Comparison of ENCODE assay signal across 24 cellular contexts in the genomic region with DNA sequence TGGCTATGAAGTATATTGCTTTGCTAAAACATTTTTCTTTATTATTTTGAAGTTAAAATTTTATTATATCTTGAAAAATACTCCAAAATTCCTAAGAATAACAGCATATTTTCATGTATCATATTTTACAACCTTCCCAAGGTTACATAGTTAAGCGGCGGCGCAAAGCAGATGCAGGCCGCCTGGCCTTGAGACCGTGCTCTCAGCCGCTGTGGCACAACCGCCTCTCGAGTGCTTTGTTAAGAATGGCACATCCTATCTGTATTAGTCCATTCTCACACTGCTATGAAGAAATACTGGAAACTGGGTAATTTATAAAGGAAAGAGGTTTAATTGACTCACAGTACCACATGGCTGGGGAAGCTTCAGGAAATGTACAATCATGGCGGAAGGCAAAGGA.
A peak's percentile ranks its signal among the peaks of the same experiment; 100 is the strongest.
DNase-seq lines count a peak whose midpoint lies in the region; ATAC-seq and TF ChIP-seq lines count a peak whose summit lies in the region.
"Had no signal": no experiment of that assay in that cellular context is flagged by ENCODE, and none has a peak within 500 bp of the region (broad histone marks: within the 10 kb centered on the region; RNA-seq: fewer than 3 reads in every experiment).

No MANE protein-coding gene starts in this region.

- H2BK120ac ChIP-seq in IMR-90 (ENCODE audit: low read depth, low read length), result no peak overlapping the region

- H3K56ac ChIP-seq in IMR-90 (ENCODE audit: extremely low read depth, insufficient read depth, low read length), result no peak overlapping the region

- no peaks in the 10 kb centered on the region for H3K27me3 ChIP-seq in IMR-90 (ENCODE audit: control insufficient read depth, insufficient read depth, low read length)
- H3K27me3 ChIP-seq in testis, result no peaks in the 10 kb centered on the region
- no peaks in the 10 kb centered on the region for H3K27me3 ChIP-seq in endodermal cell (ENCODE audit: control insufficient read depth, insufficient read depth, low read length, poor library complexity, severe bottlenecking)
- no peaks in the 10 kb centered on the region for H3K27me3 ChIP-seq in breast epithelium
- no peaks in the 10 kb centered on the region for H3K27me3 ChIP-seq in vagina
- H3K27me3 ChIP-seq: BE2C; BLaER1 treated with 17β-estradiol and CSF1 and Interleukin-3, amounts not matched to agents 10 nM and 100 nM had no signal

- no peak overlapping the region for H3K4me2 ChIP-seq in IMR-90 (ENCODE audit: low read depth, low read length)
- H3K4me2 ChIP-seq: A549; BLaER1 treated with 17β-estradiol and CSF1 and Interleukin-3, amounts not matched to agents 10 nM and 100 nM; GM23338 had no signal

- H3K27ac ChIP-seq in IMR-90 (ENCODE audit: insufficient read depth, low read length) (no peak overlapping the region), coronary artery (peak overlapping the region; percentile 7 to 77), testis (peak overlapping the region; percentile 50), endodermal cell (ENCODE audit: low read depth, low read length) (no peak overlapping the region), breast epithelium (no peak overlapping the region), vagina (no peak overlapping the region)
- H3K27ac ChIP-seq: BLaER1 treated with 17β-estradiol and CSF1 and Interleukin-3, amounts not matched to agents 10 nM and 100 nM had no signal

- no peak overlapping the region for H3K23ac ChIP-seq in IMR-90 (ENCODE audit: low read depth, low read length)

- TF ChIP-seq RAD21 in IMR-90 (IDR thresholded peaks at IDR 0.05; ENCODE audit: low read length), result no peak

- no peak overlapping the region for H3K27ac Mint-ChIP-seq in endodermal cell
- H3K27ac Mint-ChIP-seq: CD14-positive monocyte; CD4-positive, alpha-beta T cell; GM23338; HFFc6 had no signal

- H2BK15ac ChIP-seq in IMR-90 (ENCODE audit: low read depth, low read length), result no peak overlapping the region

- H3K36me3 Mint-ChIP-seq in endodermal cell (ENCODE audit: low read depth), result peaks cover 25% of the 10 kb centered on the region
- H3K36me3 Mint-ChIP-seq: CD14-positive monocyte; CD8-positive, alpha-beta memory T cell had no signal

- TF ChIP-seq CTCF in IMR-90 (conservative IDR thresholded peaks at IDR 0.05; ENCODE audit: low read depth, low read length) (no peak), coronary artery (IDR thresholded peaks at IDR 0.05) (no peak), testis (IDR thresholded peaks at IDR 0.05) (no peak), endodermal cell (conservative IDR thresholded peaks at IDR 0.05) (no peak), breast epithelium (IDR thresholded peaks at IDR 0.05) (no peak), vagina (IDR thresholded peaks at IDR 0.05) (no peak)

- H3K79me1 ChIP-seq in IMR-90 (ENCODE audit: low read depth in 1 of 2, low read length in 2 of 2), result no peaks in the 10 kb centered on the region

- H3K4me1 ChIP-seq in IMR-90 (ENCODE audit: control insufficient read depth, insufficient read depth, low read length), result no peaks in the 10 kb centered on the region; the same call in 1 of the 2 replicates
- no peaks in the 10 kb centered on the region for H3K4me1 ChIP-seq in testis
- H3K4me1 ChIP-seq in endodermal cell (ENCODE audit: control insufficient read depth, insufficient read depth, low read length), result no peaks in the 10 kb centered on the region
- no peaks in the 10 kb centered on the region for H3K4me1 ChIP-seq in breast epithelium
- peaks cover 12% of the 10 kb centered on the region for H3K4me1 ChIP-seq in vagina
- H3K4me1 ChIP-seq: BE2C, HAP-1 had no signal

- dilution Hi-C loops in IMR-90 (cut with HindIII; ENCODE audit: low sequenced_read_pairs, unreplicated experiment), result no loop called here

- H3K4me3 Mint-ChIP-seq in endodermal cell, result no peak overlapping the region
- H3K4me3 Mint-ChIP-seq: CD14-positive monocyte; CD4-positive, alpha-beta T cell; CD8-positive, alpha-beta memory T cell; GM23338; HFFc6 had no signal

- H3K27me3 Mint-ChIP-seq in endodermal cell (ENCODE audit: insufficient read depth), result no peaks in the 10 kb centered on the region
- H3K27me3 Mint-ChIP-seq: CD4-positive, alpha-beta T cell had no signal

- H3K36me3 ChIP-seq in IMR-90 (ENCODE audit: control insufficient read depth, insufficient read depth, low read length), result no peaks in the 10 kb centered on the region
- H3K36me3 ChIP-seq in testis (ENCODE audit: low read depth, missing control alignments), result no peaks in the 10 kb centered on the region
- H3K36me3 ChIP-seq in endodermal cell (ENCODE audit: control insufficient read depth, insufficient read depth, low read length), result no peaks in the 10 kb centered on the region
- no peaks in the 10 kb centered on the region for H3K36me3 ChIP-seq in breast epithelium
- H3K36me3 ChIP-seq in vagina, result no peaks in the 10 kb centered on the region
- H3K36me3 ChIP-seq: BE2C; BLaER1 treated with 17β-estradiol and CSF1 and Interleukin-3, amounts not matched to agents 10 nM and 100 nM had no signal

- BruUV-seq in IMR-90 (replicated peaks; lab: Mats Ljungman, UMichigan), result no TSS peak

- H4K91ac ChIP-seq in IMR-90 (ENCODE audit: insufficient read depth, low read depth, low read length), result no peak overlapping the region

- H3K18ac ChIP-seq in IMR-90 (ENCODE audit: low read depth, low read length), result no peak overlapping the region

- 0 out of 2 replicates have a peak overlapping the region, but pooled peaks have one; percentile 38 for H2AK5ac ChIP-seq in IMR-90 (ENCODE audit: low read depth, low read length)

- H3K4me3 ChIP-seq in IMR-90 (ENCODE audit: insufficient read depth, low read depth, low read length) (no peak overlapping the region), coronary artery (no peak overlapping the region), testis (no peak overlapping the region), endodermal cell (ENCODE audit: low read length) (no peak overlapping the region), breast epithelium (no peak overlapping the region), vagina (no peak overlapping the region)
- H3K4me3 ChIP-seq: A549; BLaER1 treated with 17β-estradiol and CSF1 and Interleukin-3, amounts not matched to agents 10 nM and 100 nM; GM12878; GM23338; HAP-1 had no signal

- H3K4me1 Mint-ChIP-seq in endodermal cell, result peaks cover 9% of the 10 kb centered on the region
- H3K4me1 Mint-ChIP-seq: CD8-positive, alpha-beta memory T cell had no signal

- in situ Hi-C loops in IMR-90 (cut with MboI; ENCODE audit: low sequenced_read_pairs), result no loop called here

- H3K9me3 ChIP-seq in IMR-90 (ENCODE audit: control insufficient read depth, insufficient read depth, low read length), result no peaks in the 10 kb centered on the region
- no peaks in the 10 kb centered on the region for H3K9me3 ChIP-seq in testis
- no peaks in the 10 kb centered on the region for H3K9me3 ChIP-seq in endodermal cell (ENCODE audit: control insufficient read depth, low read length)
- H3K9me3 ChIP-seq in breast epithelium, result no peaks in the 10 kb centered on the region
- H3K9me3 ChIP-seq in vagina, result no peaks in the 10 kb centered on the region
- H3K9me3 ChIP-seq: A549, BE2C, HAP-1 had no signal

- peaks cover 2% of the 10 kb centered on the region for H3K9me3 Mint-ChIP-seq in endodermal cell
- H3K9me3 Mint-ChIP-seq: CD4-positive, alpha-beta T cell; GM23338; HFFc6 had no signal

- DNase-seq in IMR-90, result no peak
- DNase-seq in coronary artery (ENCODE audit: low spot score), result no peak
- peak; percentile 35 for DNase-seq in testis
- DNase-seq in endodermal cell, result no peak
- no peak for DNase-seq in breast epithelium (ENCODE audit: low spot score in 2 of 2)
- no peak for DNase-seq in vagina (ENCODE audit: extremely low spot score in 2 of 2)
- no peak for DNase-seq in cerebellar nuclear complex (lab: John Stamatoyannopoulos, UW)
- DNase-seq: 8988T; ACHN; AML-193; BE2C; CD4-positive, alpha-beta T cell; CD8-positive, alpha-beta memory T cell; DMS 273 treated with DMSO at 0.1 percent for 48 hours; DMS79; EL; GDM1; HFFc6 had no signal

- H4K5ac ChIP-seq in IMR-90 (ENCODE audit: low read depth, low read length), result no peak overlapping the region

- no peaks in the 10 kb centered on the region for H4K20me1 ChIP-seq in IMR-90 (ENCODE audit: insufficient read depth, low read length)
- H4K20me1 ChIP-seq: BLaER1 treated with 17β-estradiol and CSF1 and Interleukin-3, amounts not matched to agents 10 nM and 100 nM had no signal

- no peak overlapping the region for H2BK20ac ChIP-seq in IMR-90 (ENCODE audit: low read depth, low read length)

- no peaks in the 10 kb centered on the region for H3K9me1 ChIP-seq in IMR-90 (ENCODE audit: insufficient read depth, low read length)

- H3K9ac ChIP-seq in IMR-90 (ENCODE audit: low read depth, low read length) (no peak overlapping the region), endodermal cell (ENCODE audit: extremely low read depth, low read length, poor library complexity, severe bottlenecking) (no peak overlapping the region)
- H3K9ac ChIP-seq: BLaER1 treated with 17β-estradiol and CSF1 and Interleukin-3, amounts not matched to agents 10 nM and 100 nM had no signal

- no peak overlapping the region for H4K8ac ChIP-seq in IMR-90 (ENCODE audit: low read depth in 2 of 2, low read length in 2 of 2)

- no peak overlapping the region for H2AK9ac ChIP-seq in IMR-90 (replicated peaks; ENCODE audit: low read depth, low read length, poor library complexity)

- CTCF ChIA-PET in IMR-90 (lab: Yijun Ruan, JAX), result no interaction called here

- intact Hi-C loops in IMR-90 (cut with micrococcal nuclease), result no loop called here
- intact Hi-C loops in testis (cut with DNase I; ENCODE audit: low total_unique reads), result no loop called here
- intact Hi-C loops in breast epithelium (cut with DNase I; ENCODE audit: low total_unique reads), result no loop called here
- intact Hi-C loops in vagina (cut with DNase I), result no loop called here

- H3K14ac ChIP-seq in IMR-90 (replicated peaks; ENCODE audit: low read depth, low read length), result no peak overlapping the region

- no peak overlapping the region for H3K4ac ChIP-seq in IMR-90 (ENCODE audit: low read depth, low read length)

- WGBS in IMR-90 (ENCODE audit: extremely low coverage in 2 of 2, insufficient read length in 1 of 2), 2 experiments, result no CpG with 5 or more reads among the region's 9 CpGs
- WGBS in testis, 2 donors, result 63 to 76% methylated on average over 9 of the region's 9 CpGs
- WGBS in endodermal cell (ENCODE audit: insufficient coverage in 1 of 2, insufficient read length in 1 of 2), 2 experiments, result 80 to 97% methylated on average over 7 to 9 of the region's 9 CpGs

- no peak for ATAC-seq in IMR-90 (ENCODE audit: low read depth)
- ATAC-seq: A549, GM12878, GM23338 had no signal

- POLR2A ChIA-PET in IMR-90 (lab: Charles Lee; ENCODE audit: unreplicated experiment), result no interaction called here

- TF ChIP-seq POLR2A in IMR-90 (IDR thresholded peaks at IDR 0.05; ENCODE audit: low read depth, low read length), result no peak
- TF ChIP-seq POLR2A in testis (IDR thresholded peaks at IDR 0.05), result no peak
- no peak for TF ChIP-seq POLR2A in breast epithelium (IDR thresholded peaks at IDR 0.05)
- TF ChIP-seq POLR2A in vagina (IDR thresholded peaks at IDR 0.05), result no peak

- H2BK5ac ChIP-seq in IMR-90 (ENCODE audit: low read depth, low read length, poor library complexity, severe bottlenecking), result no peak overlapping the region

- no peak overlapping the region for H2AFZ ChIP-seq in IMR-90 (replicated peaks; ENCODE audit: low read length, poor library complexity)
- H2AFZ ChIP-seq: GM23338 had no signal

TF ChIP-seq in IMR-90, 13 proteins besides CTCF, POLR2A, EP300 and RAD21 (continues in another document):
- TF ChIP-seq MAFK (IDR thresholded peaks at IDR 0.05; ENCODE audit: low read depth, low read length), result no peak
- TF ChIP-seq MAZ (IDR thresholded peaks at IDR 0.05; ENCODE audit: borderline replicate concordance, low read depth, low read length), result no peak

Comparison
In these comparisons a context has a peak if more than half of its experiments do, and no peak if none do; other contexts are left out.
1. H3K27ac ChIP-seq: peak in coronary artery (2 of 2) and testis (2 of 2); none in IMR-90 (single experiment), endodermal cell (single experiment), breast epithelium (0 of 2) and vagina (single experiment).